Comparison of ENCODE assay signal across 25 cellular contexts in genomic region chr6:41708856-41709255, GRCh38.
DNase-seq lines count a peak whose midpoint lies in the region; ATAC-seq, FAIRE-seq and TF ChIP-seq lines count a peak whose summit lies in the region.
"Had no signal": no experiment of that assay in that cellular context is flagged by ENCODE, and none has a peak within 500 bp of the region (broad histone marks: within the 10 kb centered on the region; RNA-seq: fewer than 3 reads in every experiment).

No MANE protein-coding gene starts in this region.

- H3K36me3 Mint-ChIP-seq in effector memory CD8-positive, alpha-beta T cell (ENCODE audit: insufficient read depth): peaks cover 14% of the 10 kb centered on the region
- H3K36me3 Mint-ChIP-seq in stimulated activated naive B cell treated with anti-CD40 and anti-IgM and Interleukin-4, amounts not matched to agents 10 μg/mL and 1 μg/mL and 100 μg/mL, for 72 hours: peaks cover 49 to 71% of the 10 kb centered on the region in 2 donors
- H3K36me3 Mint-ChIP-seq: brain had no signal

- H3K4me3 ChIP-seq in DND-41 (ENCODE audit: low read depth in 1 of 2, low read length in 2 of 2) (no peak overlapping the region), OCI-LY3 (ENCODE audit: low read length) (no peak overlapping the region)
- H3K4me3 ChIP-seq: SK-N-MC, uterus had no signal

- peak overlapping the region; percentile 1 to 92 for H3K27ac Mint-ChIP-seq in effector memory CD8-positive, alpha-beta T cell
- H3K27ac Mint-ChIP-seq in stimulated activated naive B cell treated with anti-CD40 and anti-IgM and Interleukin-4, amounts not matched to agents 10 μg/mL and 1 μg/mL and 100 μg/mL, for 72 hours: peak overlapping the region; percentile 99
- H3K27ac Mint-ChIP-seq: brain; CD4-positive, alpha-beta T cell; nephron had no signal

- H3K4me2 ChIP-seq in DND-41 (ENCODE audit: insufficient read depth, low read length): 0 out of 2 replicates have a peak overlapping the region, but pooled peaks have one; percentile 67
- 0 out of 2 replicates have a peak overlapping the region, but pooled peaks have one; percentile 95 for H3K4me2 ChIP-seq in OCI-LY3 (ENCODE audit: low read length)

- FAIRE-seq in GM19239 (lab: Jason Lieb, UNC): no peak
- FAIRE-seq: keratinocyte had no signal

- H3K4me1 ChIP-seq in DND-41 (ENCODE audit: insufficient read depth, low read length): peaks cover 25% of the 10 kb centered on the region
- peaks cover 61% of the 10 kb centered on the region for H3K4me1 ChIP-seq in OCI-LY3 (ENCODE audit: low read length)

- in situ Hi-C loops in KBM-7 (cut with MboI; ENCODE audit: low pct_unique_long_range_greater_than_20kb, low sequenced_read_pairs): no loop called here

- no peaks in the 10 kb centered on the region for H3K36me3 ChIP-seq in DND-41 (ENCODE audit: insufficient read depth, low read length)
- H3K36me3 ChIP-seq in OCI-LY3 (replicated peaks; ENCODE audit: low read depth, low read length): peaks cover 28% of the 10 kb centered on the region
- H3K36me3 ChIP-seq: uterus had no signal

- H3K9me3 ChIP-seq in DND-41 (ENCODE audit: insufficient read depth, low read length, severe bottlenecking) (no peaks in the 10 kb centered on the region), OCI-LY3 (ENCODE audit: insufficient read depth, low read length) (no peaks in the 10 kb centered on the region)
- H3K9me3 ChIP-seq: uterus had no signal

- H3K27me3 Mint-ChIP-seq in effector memory CD8-positive, alpha-beta T cell: no peaks in the 10 kb centered on the region
- H3K27me3 Mint-ChIP-seq in stimulated activated naive B cell treated with anti-CD40 and anti-IgM and Interleukin-4, amounts not matched to agents 10 μg/mL and 1 μg/mL and 100 μg/mL, for 72 hours: no peaks in the 10 kb centered on the region
- H3K27me3 Mint-ChIP-seq: CD4-positive, alpha-beta T cell; T-helper 17 cell had no signal

- H3K79me2 ChIP-seq in DND-41 (ENCODE audit: insufficient read depth, low read length) (no peaks in the 10 kb centered on the region), OCI-LY3 (ENCODE audit: low read length) (peaks cover 96% of the 10 kb centered on the region)

- H3K27ac ChIP-seq in DND-41 (ENCODE audit: low read length): peak overlapping the region; percentile 72; the same call in 1 of the 2 replicates
- peak overlapping the region; percentile 95 for H3K27ac ChIP-seq in OCI-LY3 (ENCODE audit: low read length)
- H3K27ac ChIP-seq: SK-N-MC, uterus had no signal

- DNase-seq in DND-41 (no peak), KBM-7 (no peak), cortex of kidney (lab: John Stamatoyannopoulos, UW) (no peak), GM19239 (ENCODE audit: insufficient read length, low spot score) (no peak)
- DNase-seq in effector memory CD8-positive, alpha-beta T cell: no peak
- DNase-seq in stimulated activated naive B cell treated with anti-CD40 and anti-IgM and Interleukin-4, amounts not matched to agents 10 μg/mL and 1 μg/mL and 100 μg/mL, for 72 hours: no peak
- DNase-seq: activated CD4-positive, alpha-beta T cell treated with anti-CD3 and anti-CD28 coated beads for 1 hour; activated CD8-positive, alpha-beta memory T cell treated with anti-CD3 and anti-CD28 coated beads for 24 hours; activated gamma-delta T cell; CD4-positive, alpha-beta T cell; effector CD4-positive, alpha-beta T cell; H7; IMR-90; MM.1S; NCI-H1417 treated with DMSO at 0.1 percent for 48 hours; NCI-H748 treated with DMSO at 0.1 percent for 48 hours; retina; stimulated activated CD4-positive, alpha-beta T cell treated with anti-CD3 and anti-CD28 coated beads, Interleukin-2, amount 100 ng/mL, for 24 hours; T-helper 17 cell; uterus had no signal

- H2AFZ ChIP-seq in DND-41 (ENCODE audit: low read depth, low read length): no peak overlapping the region
- H2AFZ ChIP-seq in OCI-LY3 (ENCODE audit: low read depth, low read length): no peak overlapping the region

- peak overlapping the region; percentile 1 to 56 for H3K4me3 Mint-ChIP-seq in effector memory CD8-positive, alpha-beta T cell
- no peak overlapping the region for H3K4me3 Mint-ChIP-seq in stimulated activated naive B cell treated with anti-CD40 and anti-IgM and Interleukin-4, amounts not matched to agents 10 μg/mL and 1 μg/mL and 100 μg/mL, for 72 hours
- H3K4me3 Mint-ChIP-seq: brain; CD4-positive, alpha-beta T cell; nephron; T-helper 17 cell had no signal

- H3K27me3 ChIP-seq in DND-41 (ENCODE audit: insufficient read depth, low read length, poor library complexity): no peaks in the 10 kb centered on the region
- no peaks in the 10 kb centered on the region for H3K27me3 ChIP-seq in OCI-LY3 (ENCODE audit: low read depth, low read length)
- H3K27me3 ChIP-seq: uterus had no signal

- H3K4me1 Mint-ChIP-seq in effector memory CD8-positive, alpha-beta T cell (ENCODE audit: low read depth in 2 of 2): peaks cover 44 to 51% of the 10 kb centered on the region in 2 donors
- H3K4me1 Mint-ChIP-seq in stimulated activated naive B cell treated with anti-CD40 and anti-IgM and Interleukin-4, amounts not matched to agents 10 μg/mL and 1 μg/mL and 100 μg/mL, for 72 hours: peaks cover 83 to 98% of the 10 kb centered on the region in 2 donors

- no peaks in the 10 kb centered on the region for H3K9me3 Mint-ChIP-seq in effector memory CD8-positive, alpha-beta T cell
- H3K9me3 Mint-ChIP-seq in stimulated activated naive B cell treated with anti-CD40 and anti-IgM and Interleukin-4, amounts not matched to agents 10 μg/mL and 1 μg/mL and 100 μg/mL, for 72 hours: peaks cover 0 to 4% of the 10 kb centered on the region in 2 donors
- H3K9me3 Mint-ChIP-seq: brain; CD4-positive, alpha-beta T cell; nephron had no signal

- no peak for TF ChIP-seq CTCF in DND-41 (IDR thresholded peaks at IDR 0.05; ENCODE audit: borderline replicate concordance, extremely low read depth, low read length, poor library complexity, severe bottlenecking)
- TF ChIP-seq CTCF in OCI-LY3 (IDR thresholded peaks at IDR 0.05; ENCODE audit: low read depth, low read length): no peak

- no peaks in the 10 kb centered on the region for H4K20me1 ChIP-seq in DND-41 (ENCODE audit: insufficient read depth, low read length)
- peaks cover 42% of the 10 kb centered on the region for H4K20me1 ChIP-seq in OCI-LY3 (ENCODE audit: insufficient read depth, low read length)

- H3K9ac ChIP-seq in DND-41 (ENCODE audit: low read depth, low read length): no peak overlapping the region
- H3K9ac ChIP-seq in OCI-LY3 (ENCODE audit: low read length): no peak overlapping the region

- ATAC-seq in DND-41 (ENCODE audit: insufficient read depth, low read depth): no peak
- no peak for ATAC-seq in effector memory CD8-positive, alpha-beta T cell (replicated peaks)
- no peak for ATAC-seq in stimulated activated naive B cell treated with anti-CD40 and anti-IgM and Interleukin-4, amounts not matched to agents 10 μg/mL and 1 μg/mL and 100 μg/mL, for 72 hours (replicated peaks)
- ATAC-seq: T-helper 17 cell had no signal

Comparison
In these comparisons a context has a peak if more than half of its experiments do, and no peak if none do; other contexts are left out.
1. H3K4me3 Mint-ChIP-seq: peak in effector memory CD8-positive, alpha-beta T cell (2 of 2); none in stimulated activated naive B cell treated with anti-CD40 and anti-IgM and Interleukin-4, amounts not matched to agents 10 μg/mL and 1 μg/mL and 100 μg/mL, for 72 hours (0 of 2).